In genomic region chr1:99670583-99670982, GRCh38 we compare ENCODE assay signal across 33 cellular contexts. TPM values are rescaled to one million over a fixed set of nuclear protein-coding genes. Genes with fewer than 3 reads are reported as not detected.
"Had no signal": no experiment of that assay in that cellular context is flagged by ENCODE, and none has a peak within 500 bp of the region (broad histone marks: within the 10 kb centered on the region; RNA-seq: fewer than 3 reads in every experiment).

No MANE protein-coding gene starts in this region.

- H3K9me3 ChIP-seq: ascending aorta, Peyer's patch had no signal

- H3K36me3 ChIP-seq: ascending aorta, Peyer's patch had no signal

- H3K4me3 ChIP-seq: ascending aorta, Peyer's patch had no signal

- DNase-seq: activated B cell treated with CpG ODN at 0.5 μM for 24 hours; activated CD4-positive, alpha-beta memory T cell treated with anti-CD3 and anti-CD28 coated beads for 36 hours; activated CD4-positive, alpha-beta T cell treated with anti-CD3 and anti-CD28 coated beads for 4 hours; activated CD4-positive, alpha-beta T cell treated with anti-CD3 and anti-CD28 coated beads, Interleukin-2, amount 50 U/mL, for 1 hour; activated CD4-positive, CD25-positive, alpha-beta regulatory T cell treated with anti-CD3 and anti-CD28 coated beads, Interleukin-2, amount 50 U/mL, for 72 hours; activated CD8-positive, alpha-beta memory T cell treated with anti-CD3 and anti-CD28 coated beads, Interleukin-2, amount 50 U/mL, for 4 hours; activated naive CD4-positive, alpha-beta T cell treated with anti-CD3 and anti-CD28 coated beads, Interleukin-2, amount 10 ng/mL, durations not matched to agents 7 days and 5 days; activated naive CD8-positive, alpha-beta T cell treated with anti-CD3 and anti-CD28 coated beads, Interleukin-2, amount 50 U/mL, for 24 hours; activated T-cell treated with anti-CD3 and anti-CD28 coated beads for 4 hours; activated T-cell treated with anti-CD3 and anti-CD28 coated beads, Interleukin-2, amount 50 U/mL, for 4 hours; amygdala; NCI-H1092 treated with DMSO at 0.1 percent for 48 hours; NCI-H1417; NCI-H146; NCI-H187; NCI-H2029 treated with DMSO at 0.1 percent for 48 hours; NCI-H2107; NCI-H2171; NCI-H510A; NCI-H526; NCI-H748 treated with DMSO at 0.1 percent for 48 hours; NK-92 treated with Interleukin-12 subunit alpha and Interleukin-12 subunit beta, amount 100 ng/mL, for 24 hours; PC-3; Peyer's patch; RPMI8226; SW 1271; T-helper 1 cell; T-helper 2 cell; T-helper 9 cell had no signal

- ATAC-seq: activated naive CD8-positive, alpha-beta T cell treated with anti-CD3 and anti-CD28 coated beads, Interleukin-2, amount 50 U/mL, for 24 hours; activated T-cell treated with anti-CD3 and anti-CD28 coated beads, Interleukin-2, amount 50 U/mL, for 4 hours had no signal

- H3K27ac ChIP-seq: ascending aorta, KMS-11, Peyer's patch, VCaP had no signal

- H3K4me1 ChIP-seq: ascending aorta, Peyer's patch had no signal

- H3K27me3 ChIP-seq: ascending aorta, Peyer's patch had no signal

RNA-seq across cellular contexts. Expression of gene PALMD, which starts 24.7 kb away (rescaled TPM):
- total RNA-seq: activated B cell treated with CpG ODN at 0.5 μM for 24 hours; activated CD4-positive, alpha-beta memory T cell treated with anti-CD3 and anti-CD28 coated beads for 36 hours; activated T-cell treated with anti-CD3 and anti-CD28 coated beads, Interleukin-2, amount 50 U/mL, for 4 hours; activated T-helper 1 cell treated with anti-CD3 and anti-CD28 coated beads, Interleukin-12 subunit alpha, Interleukin-12 subunit beta, Interleukin-2, Interleukin-4 antibody, amounts not matched to agents 30 ng/mL and 10 ng/mL and 1 ng/mL, durations not matched to agents 14 hours and 24 hours and 36 hours had no signal
